ENCODE assay signal across 8 cellular contexts in the genomic region with DNA sequence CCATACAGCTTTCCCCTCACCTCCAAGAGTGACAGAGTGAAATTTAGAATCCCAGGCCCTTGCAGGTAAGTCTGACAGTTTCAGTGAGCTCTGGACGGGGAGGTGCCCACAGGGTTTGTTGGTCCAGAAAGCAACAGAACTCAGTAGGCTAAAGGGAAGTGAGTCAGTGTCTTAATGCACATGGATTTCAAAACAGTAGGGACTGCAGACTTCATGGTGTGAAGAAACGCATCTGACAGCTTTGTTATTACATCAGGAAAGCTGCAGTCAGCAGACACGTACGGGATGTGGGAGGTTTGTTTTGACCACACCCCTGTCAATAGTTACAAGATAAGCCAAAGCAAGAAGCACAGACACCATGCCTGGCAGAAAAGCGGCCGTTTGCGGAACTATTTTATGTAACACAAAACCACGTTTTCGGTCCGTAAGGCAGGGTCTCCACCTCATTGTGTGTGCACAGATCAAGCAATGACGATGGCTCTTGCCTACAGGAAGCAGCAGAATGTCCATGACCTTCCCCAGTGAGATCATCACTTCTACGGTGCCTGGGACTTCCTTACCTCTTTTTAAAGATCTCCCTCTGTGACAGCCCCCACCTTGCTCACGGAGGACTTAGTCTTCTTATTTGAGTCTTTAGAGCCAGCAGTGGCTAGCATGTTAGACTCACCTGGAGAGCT. TPM values are rescaled to one million over a fixed set of nuclear protein-coding genes. Genes with fewer than 3 reads are reported as not detected.
DNase-seq lines count a peak whose midpoint lies in the region; ATAC-seq and TF ChIP-seq lines count a peak whose summit lies in the region.

No MANE protein-coding gene starts in this region.

- no peak overlapping the region for H3K23ac ChIP-seq in neuronal stem cell (ENCODE audit: low read depth, low read length, poor library complexity)

- POLR2A ChIA-PET in AG04450 (lab: Yijun Ruan, JAX) = interaction anchor here (0.9 to 1.7 kb wide), 5 partner anchors 13 to 63 kb away, joined by 4 to 10 read pairs (median 4); a partner anchor contains a TSS

- no peaks in the 10 kb centered on the region for H3K4me1 ChIP-seq in neuronal stem cell (ENCODE audit: control insufficient read depth in 2 of 2, insufficient read depth in 1 of 2, low read depth in 1 of 2, low read length in 2 of 2)

- no peak overlapping the region for H2BK15ac ChIP-seq in neuronal stem cell (ENCODE audit: low read length)

- H3K27me3 ChIP-seq in AG04450 (ENCODE audit: control insufficient read depth, insufficient read depth, low read length) (peaks cover 8% of the 10 kb centered on the region), neuronal stem cell (ENCODE audit: control insufficient read depth in 3 of 3, insufficient read depth in 3 of 3, low read depth in 1 of 3, low read length in 3 of 3) (no peaks in the 10 kb centered on the region)

- no CpG with 5 or more reads among the region's 13 CpGs for WGBS in neuronal stem cell (ENCODE audit: extremely low coverage in 2 of 2, insufficient read length in 2 of 2, insufficient replicate concordance in 1 of 2), 2 donors

- H3K27ac ChIP-seq in AG04450 (ENCODE audit: low read depth, low read length) (peak overlapping the region; percentile 21), epithelial cell of prostate (peak overlapping the region; percentile 61), neuronal stem cell (replicated peaks; ENCODE audit: low read length) (no peak overlapping the region)

- TF ChIP-seq CTCF in AG04450 (IDR thresholded peaks at IDR 0.05; ENCODE audit: low read depth, low read length) = no peak

- no peak overlapping the region for H2BK12ac ChIP-seq in neuronal stem cell (ENCODE audit: low read length)

- no peak overlapping the region for H4K8ac ChIP-seq in neuronal stem cell (ENCODE audit: low read depth, low read length)

- H2AFZ ChIP-seq in neuronal stem cell (ENCODE audit: low read length) = peak overlapping the region; percentile 55

- H3K18ac ChIP-seq in neuronal stem cell (ENCODE audit: low read length) = no peak overlapping the region

- no peak overlapping the region for H4K91ac ChIP-seq in neuronal stem cell (ENCODE audit: low read depth, low read length, poor library complexity)

- no peak overlapping the region for H3K4me2 ChIP-seq in neuronal stem cell (ENCODE audit: insufficient read depth, low read length, poor library complexity, severe bottlenecking)

- peaks cover 16% of the 10 kb centered on the region; the same call in 1 of the 2 replicates for H3K9me3 ChIP-seq in AG04450 (ENCODE audit: control insufficient read depth, insufficient read depth, low read length)
- peaks cover 7 to 13% of the 10 kb centered on the region in 2 donors for H3K9me3 ChIP-seq in neuronal stem cell (replicated peaks in 1 of 2; ENCODE audit: control insufficient read depth in 2 of 2, insufficient read depth in 1 of 2, low read depth in 1 of 2, low read length in 2 of 2)

- H2BK5ac ChIP-seq in neuronal stem cell (ENCODE audit: low read length) = no peak overlapping the region

- H3K4me3 ChIP-seq in AG04450 (ENCODE audit: low read depth, low read length) = no peak overlapping the region
- H3K4me3 ChIP-seq in neuronal stem cell (ENCODE audit: low read length in 2 of 2) = no peak overlapping the region

- no peak overlapping the region for H3K4ac ChIP-seq in neuronal stem cell (ENCODE audit: low read length)

- no peak overlapping the region for H2BK120ac ChIP-seq in neuronal stem cell (ENCODE audit: low read depth, low read length)

- no peaks in the 10 kb centered on the region for H3K36me3 ChIP-seq in neuronal stem cell (replicated peaks in 1 of 2; ENCODE audit: control insufficient read depth in 2 of 2, insufficient read depth in 2 of 2, low read length in 2 of 2)

- H3K79me1 ChIP-seq in neuronal stem cell (ENCODE audit: low read depth, low read length) = no peaks in the 10 kb centered on the region

- H2AK5ac ChIP-seq in neuronal stem cell (ENCODE audit: low read depth, low read length) = no peak overlapping the region

- CTCF ChIA-PET in AG04450 (lab: Charles Lee) = interaction anchor here (1.0 to 1.9 kb wide), 2 partner anchors 12 to 56 kb away, joined by 3 to 5 read pairs; no protein-coding TSS in a partner anchor

- no peak overlapping the region for H3K9ac ChIP-seq in neuronal stem cell (ENCODE audit: low read depth, low read length, poor library complexity)

- DNase-seq in AG04450 (ENCODE audit: low read depth, low spot score) = peak; percentile 71
- DNase-seq in MV-4-11 (lab: John Stamatoyannopoulos, UW) = peak; percentile 100
- DNase-seq in activated CD8-positive, alpha-beta memory T cell treated with anti-CD3 and anti-CD28 coated beads for 1 hour (ENCODE audit: extremely low read depth in 1 of 2, low read depth in 1 of 2) = peak; percentile 41 to 78
- peak; percentile 96 for DNase-seq in epithelial cell of prostate (ENCODE audit: low read depth, low spot score)
- DNase-seq in neuronal stem cell (ENCODE audit: low spot score) = no peak
- DNase-seq in stromal cell of bone marrow (ENCODE audit: low read depth) = peak; percentile 84

- ATAC-seq in GM21526 (IDR thresholded peaks at IDR 0.05; ENCODE audit: low FRiP score, unreplicated experiment) = peak; percentile 63
- no peak for ATAC-seq in HG02870 (IDR thresholded peaks at IDR 0.05; ENCODE audit: unreplicated experiment)

- H3K14ac ChIP-seq in neuronal stem cell (ENCODE audit: low read length) = no peak overlapping the region

RNA-seq across cellular contexts. Expression of a gene that starts 58.1 kb away (rescaled TPM):
- 3,294 and 4,220 TPM in 2 replicates for polyA plus RNA-seq in AG04450 (2011; rRNA removed)
- polyA minus RNA-seq in AG04450 (2011; rRNA and poly(A)+ RNA removed) = 1,880 and 1,982 TPM in 2 replicates
- 1,611 TPM for polyA plus RNA-seq in neuronal stem cell (2013, experiment 1 of 2)
- polyA plus RNA-seq in neuronal stem cell (2013, experiment 2 of 2) = 1,599 TPM
